ENCODE assay signal across 15 cellular contexts in genomic region chr17:39600469-39601009, GRCh38. TPM values are rescaled to one million over a fixed set of nuclear protein-coding genes. Genes with fewer than 3 reads are reported as not detected.
DNase-seq lines count a peak whose midpoint lies in the region; ATAC-seq and TF ChIP-seq lines count a peak whose summit lies in the region.
"Had no signal": no experiment of that assay in that cellular context is flagged by ENCODE, and none has a peak within 500 bp of the region (broad histone marks: within the 10 kb centered on the region; RNA-seq: fewer than 3 reads in every experiment).

No MANE protein-coding gene starts in this region.

- no peak overlapping the region for H3K27ac ChIP-seq in Peyer's patch
- H3K27ac ChIP-seq: BLaER1 treated with 17β-estradiol and CSF1 and Interleukin-3, amounts not matched to agents 10 nM and 100 nM; HL-60 had no signal

- no peak for ATAC-seq in stimulated activated naive B cell treated with anti-CD40 and anti-IgM and Interleukin-4, amounts not matched to agents 10 μg/mL and 1 μg/mL and 100 μg/mL, for 72 hours (replicated peaks)
- ATAC-seq: HCT116 had no signal

- H3K4me3 Mint-ChIP-seq in brain = peak overlapping the region in 3 of 5 experiments; percentile 30 to 88 (median 84)
- no peak overlapping the region for H3K4me3 Mint-ChIP-seq in stimulated activated naive B cell treated with anti-CD40 and anti-IgM and Interleukin-4, amounts not matched to agents 10 μg/mL and 1 μg/mL and 100 μg/mL, for 72 hours
- H3K4me3 Mint-ChIP-seq: CD4-positive, CD25-positive, alpha-beta regulatory T cell had no signal

- H3K27ac Mint-ChIP-seq in brain = peak overlapping the region in 3 of 5 experiments; percentile 29 to 99 (median 90)
- H3K27ac Mint-ChIP-seq in stimulated activated naive B cell treated with anti-CD40 and anti-IgM and Interleukin-4, amounts not matched to agents 10 μg/mL and 1 μg/mL and 100 μg/mL, for 72 hours = peak overlapping the region; percentile 20

- TF ChIP-seq POLR2A in Peyer's patch (IDR thresholded peaks at IDR 0.05) = no peak

- H3K27me3 ChIP-seq in iPS-15b (ENCODE audit: control insufficient read depth, insufficient read depth, low read length) = peaks cover 97% of the 10 kb centered on the region
- peaks cover 0 to 93% of the 10 kb centered on the region in 2 donors for H3K27me3 ChIP-seq in Peyer's patch

- no peaks in the 10 kb centered on the region for H3K9me3 Mint-ChIP-seq in brain
- H3K9me3 Mint-ChIP-seq in stimulated activated naive B cell treated with anti-CD40 and anti-IgM and Interleukin-4, amounts not matched to agents 10 μg/mL and 1 μg/mL and 100 μg/mL, for 72 hours = no peaks in the 10 kb centered on the region

- DNase-seq in GM20000 (ENCODE audit: low spot score) (peak; percentile 33), globus pallidus (ENCODE audit: low spot score) (no peak), Peyer's patch (no peak), SKM-1 (lab: John Stamatoyannopoulos, UW; ENCODE audit: unreplicated experiment) (no peak)
- DNase-seq in stimulated activated naive B cell treated with anti-CD40 and anti-IgM and Interleukin-4, amounts not matched to agents 10 μg/mL and 1 μg/mL and 100 μg/mL, for 72 hours = no peak
- DNase-seq: ACHN; CD4-positive, CD25-positive, alpha-beta regulatory T cell; DMS53; GOT3 had no signal

- H3K9me3 ChIP-seq in iPS-15b (ENCODE audit: control insufficient read depth, insufficient read depth, low read length) (no peaks in the 10 kb centered on the region), Peyer's patch (peaks cover 0 to 4% (median 0%) of the 10 kb centered on the region in 4 donors)
- H3K9me3 ChIP-seq: BLaER1 treated with 17β-estradiol and CSF1 and Interleukin-3, amounts not matched to agents 10 nM and 100 nM had no signal

- TF ChIP-seq CTCF in GM20000 (IDR thresholded peaks at IDR 0.05; ENCODE audit: extremely low read depth, missing control alignments) (no peak), brain (conservative IDR thresholded peaks at IDR 0.05) (no peak), Peyer's patch (IDR thresholded peaks at IDR 0.05) (no peak)

- H3K27me3 Mint-ChIP-seq in brain = peaks cover 100% of the 10 kb centered on the region
- peaks cover 79 to 96% of the 10 kb centered on the region in 2 donors for H3K27me3 Mint-ChIP-seq in stimulated activated naive B cell treated with anti-CD40 and anti-IgM and Interleukin-4, amounts not matched to agents 10 μg/mL and 1 μg/mL and 100 μg/mL, for 72 hours

- H3K4me1 ChIP-seq in iPS-15b (ENCODE audit: control insufficient read depth, insufficient read depth, low read length) (peaks cover 16% of the 10 kb centered on the region), Peyer's patch (peaks cover 0 to 27% (median 7%) of the 10 kb centered on the region in 4 donors)

- H3K4me3 ChIP-seq in iPS-15b (ENCODE audit: low read depth, low read length) (peak overlapping the region; percentile 43), Peyer's patch (no peak overlapping the region)

- H3K36me3 ChIP-seq in iPS-15b (ENCODE audit: control insufficient read depth, insufficient read depth, low read length) (no peaks in the 10 kb centered on the region), Peyer's patch (no peaks in the 10 kb centered on the region)
- H3K36me3 ChIP-seq: BLaER1 treated with 17β-estradiol and CSF1 and Interleukin-3, amounts not matched to agents 10 nM and 100 nM had no signal

- peaks cover 66% of the 10 kb centered on the region for H3K4me1 Mint-ChIP-seq in brain
- peaks cover 31 to 81% of the 10 kb centered on the region in 2 donors for H3K4me1 Mint-ChIP-seq in stimulated activated naive B cell treated with anti-CD40 and anti-IgM and Interleukin-4, amounts not matched to agents 10 μg/mL and 1 μg/mL and 100 μg/mL, for 72 hours

- no peak overlapping the region for H3K9ac ChIP-seq in iPS-15b (ENCODE audit: low read depth, low read length)
- H3K9ac ChIP-seq: BLaER1 treated with 17β-estradiol and CSF1 and Interleukin-3, amounts not matched to agents 10 nM and 100 nM had no signal

- no peaks in the 10 kb centered on the region for H3K36me3 Mint-ChIP-seq in brain
- peaks cover 1 to 5% of the 10 kb centered on the region in 2 donors for H3K36me3 Mint-ChIP-seq in stimulated activated naive B cell treated with anti-CD40 and anti-IgM and Interleukin-4, amounts not matched to agents 10 μg/mL and 1 μg/mL and 100 μg/mL, for 72 hours
- H3K36me3 Mint-ChIP-seq: CD4-positive, CD25-positive, alpha-beta regulatory T cell had no signal

RNA-seq across cellular contexts. Expression of gene NEUROD2, which starts 7.2 kb away (rescaled TPM):
- polyA plus RNA-seq in brain (ENCODE audit: insufficient read depth, low read depth, low replicate concordance) = 8.1 TPM
- not detected for total RNA-seq in Peyer's patch
- total RNA-seq: A172; CD4-positive, CD25-positive, alpha-beta regulatory T cell had no signal
- polyA plus RNA-seq: CD4-positive, CD25-positive, alpha-beta regulatory T cell had no signal

RNA-seq across cellular contexts. Expression of gene PPP1R1B, which starts 26.2 kb away (rescaled TPM):
- polyA plus RNA-seq in brain (ENCODE audit: insufficient read depth, low read depth, low replicate concordance) = 154 TPM
- total RNA-seq in Peyer's patch = 100 to 1,000 TPM in 3 of 4 donors, 10 to 100 TPM in 1; 71.8 to 161 (median 125) TPM
- total RNA-seq: A172; CD4-positive, CD25-positive, alpha-beta regulatory T cell had no signal
- polyA plus RNA-seq: CD4-positive, CD25-positive, alpha-beta regulatory T cell had no signal

RNA-seq across cellular contexts. Expression of gene STARD3, which starts 36.4 kb away (rescaled TPM):
- 53.8 TPM for polyA plus RNA-seq in brain (ENCODE audit: insufficient read depth, low read depth, low replicate concordance)
- 100 to 1,000 TPM; 102 to 212 (median 145) TPM for total RNA-seq in Peyer's patch

Comparison
In these comparisons a context has a peak if more than half of its experiments do, and no peak if none do; other contexts are left out.
1. H3K4me3 Mint-ChIP-seq: peak in brain (3 of 5); none in stimulated activated naive B cell treated with anti-CD40 and anti-IgM and Interleukin-4, amounts not matched to agents 10 μg/mL and 1 μg/mL and 100 μg/mL, for 72 hours (0 of 2).